Comparison of ENCODE assay signal across 11 cellular contexts in genomic region chr13:35917252-35917941, GRCh38.
DNase-seq lines count a peak whose midpoint lies in the region; ATAC-seq and TF ChIP-seq lines count a peak whose summit lies in the region.
"Had no signal": no experiment of that assay in that cellular context is flagged by ENCODE, and none has a peak within 500 bp of the region (broad histone marks: within the 10 kb centered on the region; RNA-seq: fewer than 3 reads in every experiment).

No MANE protein-coding gene starts in this region.

- POLR2A ChIA-PET in activated CD8-positive, alpha-beta T cell treated with anti-CD3 and anti-CD28 coated beads for 36 hours (lab: Charles Lee), result no interaction called here

- no peaks in the 10 kb centered on the region for H3K27me3 Mint-ChIP-seq in osteocyte (ENCODE audit: unreplicated experiment)
- H3K27me3 Mint-ChIP-seq in activated CD8-positive, alpha-beta T cell treated with anti-CD3 and anti-CD28 coated beads for 36 hours, result no peaks in the 10 kb centered on the region

- intact Hi-C loops in activated CD8-positive, alpha-beta T cell treated with anti-CD3 and anti-CD28 coated beads for 36 hours (cut with micrococcal nuclease), result no loop called here

- ATAC-seq in GM18517 (IDR thresholded peaks at IDR 0.05; ENCODE audit: unreplicated experiment) (peak; percentile 73), HG03060 (IDR thresholded peaks at IDR 0.05; ENCODE audit: low read depth, unreplicated experiment) (peak; percentile 51), HG03025 (IDR thresholded peaks at IDR 0.05; ENCODE audit: low FRiP score, unreplicated experiment) (no peak), HG03139 (IDR thresholded peaks at IDR 0.05; ENCODE audit: unreplicated experiment) (no peak)
- no peak for ATAC-seq in activated CD8-positive, alpha-beta T cell treated with anti-CD3 and anti-CD28 coated beads for 36 hours

- H3K4me3 ChIP-seq in astrocyte of the spinal cord (ENCODE audit: low read depth, low read length), result no peak overlapping the region
- H3K4me3 ChIP-seq: uterus had no signal

- TF ChIP-seq CTCF in astrocyte of the spinal cord (IDR thresholded peaks at IDR 0.05; ENCODE audit: low read depth, low read length), result no peak
- TF ChIP-seq CTCF in osteocyte (IDR thresholded peaks at IDR 0.05), result no peak
- TF ChIP-seq CTCF in activated CD8-positive, alpha-beta T cell treated with anti-CD3 and anti-CD28 coated beads for 36 hours (IDR thresholded peaks at IDR 0.05), result no peak

- no peaks in the 10 kb centered on the region for H3K9me3 Mint-ChIP-seq in osteocyte (ENCODE audit: unreplicated experiment)
- no peaks in the 10 kb centered on the region for H3K9me3 Mint-ChIP-seq in activated CD8-positive, alpha-beta T cell treated with anti-CD3 and anti-CD28 coated beads for 36 hours

- in situ Hi-C loops in astrocyte of the spinal cord (cut with HindIII; ENCODE audit: low sequenced_read_pairs), result no loop called here

- CTCF ChIA-PET in activated CD8-positive, alpha-beta T cell treated with anti-CD3 and anti-CD28 coated beads for 36 hours (lab: Charles Lee), result no interaction called here

- DNase-seq in astrocyte of the spinal cord (ENCODE audit: low read depth, low spot score) (peak; percentile 44), osteocyte (ENCODE audit: extremely low spot score, unreplicated experiment) (no peak), UCSD-AML1 (lab: John Stamatoyannopoulos, UW; ENCODE audit: unreplicated experiment) (no peak)
- DNase-seq in activated CD8-positive, alpha-beta T cell treated with anti-CD3 and anti-CD28 coated beads for 36 hours, result no peak
- DNase-seq: activated effector memory CD4-positive, alpha-beta T cell treated with anti-CD3 and anti-CD28 coated beads, Interleukin-2, amount 50 U/mL, for 16 hours; DMS 273 treated with DMSO at 0.1 percent for 48 hours; uterus had no signal

- peaks cover 44% of the 10 kb centered on the region for H3K4me1 Mint-ChIP-seq in osteocyte (ENCODE audit: unreplicated experiment)
- H3K4me1 Mint-ChIP-seq in activated CD8-positive, alpha-beta T cell treated with anti-CD3 and anti-CD28 coated beads for 36 hours (ENCODE audit: low read depth), result no peaks in the 10 kb centered on the region

- H3K4me3 Mint-ChIP-seq in osteocyte (ENCODE audit: unreplicated experiment), result peak overlapping the region; percentile 21
- no peak overlapping the region for H3K4me3 Mint-ChIP-seq in activated CD8-positive, alpha-beta T cell treated with anti-CD3 and anti-CD28 coated beads for 36 hours

- H3K27ac Mint-ChIP-seq in osteocyte (ENCODE audit: unreplicated experiment), result peak overlapping the region; percentile 92
- H3K27ac Mint-ChIP-seq in activated CD8-positive, alpha-beta T cell treated with anti-CD3 and anti-CD28 coated beads for 36 hours, result no peak overlapping the region

- H3K36me3 Mint-ChIP-seq in osteocyte (ENCODE audit: unreplicated experiment), result no peaks in the 10 kb centered on the region
- H3K36me3 Mint-ChIP-seq in activated CD8-positive, alpha-beta T cell treated with anti-CD3 and anti-CD28 coated beads for 36 hours (ENCODE audit: low read depth), result no peaks in the 10 kb centered on the region

Comparison
In these comparisons a context has a peak if more than half of its experiments do, and no peak if none do; other contexts are left out.
1. ATAC-seq: peak in GM18517 (single experiment) and HG03060 (single experiment); none in HG03025 (single experiment), activated CD8-positive, alpha-beta T cell treated with anti-CD3 and anti-CD28 coated beads for 36 hours (single experiment) and HG03139 (single experiment).